ENCODE assay signal across 30 cellular contexts in genomic region chr16:81253141-81253540, GRCh38. TPM values are rescaled to one million over a fixed set of nuclear protein-coding genes. Genes with fewer than 3 reads are reported as not detected.
"Had no signal": no experiment of that assay in that cellular context is flagged by ENCODE, and none has a peak within 500 bp of the region (broad histone marks: within the 10 kb centered on the region; RNA-seq: fewer than 3 reads in every experiment).

No MANE protein-coding gene starts in this region.

- H3K4me3 ChIP-seq: colonic mucosa, coronary artery, dorsolateral prefrontal cortex, esophagus muscularis mucosa, esophagus squamous epithelium, gastrocnemius medialis, gastroesophageal sphincter, heart left ventricle, heart right ventricle had no signal

- ATAC-seq: effector memory CD8-positive, alpha-beta T cell; esophagus mucosa; foreskin keratinocyte; gastrocnemius medialis; gastroesophageal sphincter; heart left ventricle; heart right ventricle had no signal

- H3K9me3 ChIP-seq: colonic mucosa, esophagus muscularis mucosa, esophagus squamous epithelium, gastrocnemius medialis, gastroesophageal sphincter, heart left ventricle, heart right ventricle had no signal

- H3K36me3 ChIP-seq: colonic mucosa, esophagus muscularis mucosa, esophagus squamous epithelium, gastrocnemius medialis, gastroesophageal sphincter, heart left ventricle, heart right ventricle had no signal

- H3K27me3 ChIP-seq: colonic mucosa, dorsolateral prefrontal cortex, esophagus muscularis mucosa, esophagus squamous epithelium, gastrocnemius medialis, gastroesophageal sphincter, heart left ventricle, heart right ventricle had no signal

- FAIRE-seq: colon, endometrium, endothelial cell of umbilical vein, frontal cortex had no signal

- DNase-seq: colonic mucosa; cortex of kidney; dermis blood vessel endothelial cell; dorsolateral prefrontal cortex; effector CD4-positive, alpha-beta T cell; effector CD8-positive, alpha-beta T cell; effector memory CD4-positive, alpha-beta T cell; effector memory CD8-positive, alpha-beta T cell; endodermal cell; erythroblast; esophagus squamous epithelium; foreskin fibroblast; foreskin keratinocyte; foreskin melanocyte; gastrocnemius medialis; glutamatergic neuron; head of caudate nucleus; heart left ventricle; heart right ventricle had no signal

- H3K4me1 ChIP-seq: colonic mucosa, esophagus muscularis mucosa, esophagus squamous epithelium, foreskin keratinocyte, gastrocnemius medialis, gastroesophageal sphincter, heart left ventricle, heart right ventricle had no signal

- H3K27ac ChIP-seq: colonic mucosa, coronary artery, dorsolateral prefrontal cortex, epithelial cell of prostate, esophagus muscularis mucosa, esophagus squamous epithelium, foreskin keratinocyte, gastrocnemius medialis, gastroesophageal sphincter, heart left ventricle, heart right ventricle had no signal

RNA-seq across cellular contexts. Expression of gene BCO1, which starts 14.7 kb away (rescaled TPM):
- total RNA-seq: dermis blood vessel endothelial cell, endothelial cell of umbilical vein, fibroblast of villous mesenchyme, foreskin keratinocyte, gastrocnemius medialis, glomerular endothelial cell had no signal
- polyA plus RNA-seq: endothelial cell of umbilical vein, foreskin keratinocyte, heart left ventricle, heart right ventricle had no signal
